ENCODE assay signal across 19 cellular contexts in the genomic region with DNA sequence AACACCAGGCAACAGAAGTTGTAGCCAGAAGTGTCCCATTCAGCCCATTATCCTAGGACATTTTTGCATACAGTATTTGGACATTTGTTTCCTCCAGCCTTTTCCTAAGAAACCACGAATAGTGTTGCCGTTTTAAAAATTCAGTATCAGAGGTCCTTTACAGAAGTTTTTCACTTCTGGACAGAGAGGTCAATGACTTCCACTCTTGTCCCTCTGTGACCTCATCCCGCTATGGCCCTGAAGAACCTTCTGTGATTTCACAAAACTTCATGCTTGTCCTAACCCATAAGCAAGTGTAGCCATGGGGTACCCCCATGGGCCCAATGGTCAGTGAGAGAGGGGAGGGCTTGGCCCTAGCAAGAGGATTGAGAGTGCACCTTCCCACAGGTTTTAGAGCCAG.
DNase-seq lines count a peak whose midpoint lies in the region; ATAC-seq and TF ChIP-seq lines count a peak whose summit lies in the region.
"Had no signal": no experiment of that assay in that cellular context is flagged by ENCODE, and none has a peak within 500 bp of the region (broad histone marks: within the 10 kb centered on the region; RNA-seq: fewer than 3 reads in every experiment).

No MANE protein-coding gene starts in this region.

- intact Hi-C loops in dendritic cell treated with granulocyte-macrophage colony-stimulating factor and Interleukin-4, amounts not matched to agents 40 ng/mL and 50 ng/mL, for 4 days (cut with micrococcal nuclease): no loop called here

- H3K4me3 Mint-ChIP-seq in dendritic cell treated with granulocyte-macrophage colony-stimulating factor and Interleukin-4, amounts not matched to agents 40 ng/mL and 50 ng/mL, for 4 days: no peak overlapping the region
- H3K4me3 Mint-ChIP-seq: CD14-positive monocyte; CD4-positive, alpha-beta T cell; CD8-positive, alpha-beta memory T cell; HFFc6 had no signal

- H2AFZ ChIP-seq in mesenchymal stem cell (ENCODE audit: low read depth, low read length): no peak overlapping the region

- no peak overlapping the region for H2BK12ac ChIP-seq in mesenchymal stem cell (ENCODE audit: low read length in 2 of 2)

- H3K18ac ChIP-seq in mesenchymal stem cell (ENCODE audit: low read depth in 1 of 2, low read length in 2 of 2): no peak overlapping the region

- no peak for ATAC-seq in HG03354 (IDR thresholded peaks at IDR 0.05; ENCODE audit: poor library complexity, severe bottlenecking, unreplicated experiment)
- ATAC-seq: GM12878 had no signal

- H3K4ac ChIP-seq in mesenchymal stem cell (ENCODE audit: low read depth in 1 of 2, low read length in 2 of 2): no peak overlapping the region

- no peak overlapping the region for H4K8ac ChIP-seq in mesenchymal stem cell (ENCODE audit: low read length)

- no peaks in the 10 kb centered on the region for H4K20me1 ChIP-seq in BLaER1
- H4K20me1 ChIP-seq in BLaER1 treated with 17β-estradiol and CSF1 and Interleukin-3, amounts not matched to agents 10 nM and 100 nM: no peaks in the 10 kb centered on the region

- H3K4me1 ChIP-seq in BLaER1: peaks cover 33% of the 10 kb centered on the region
- H3K4me1 ChIP-seq in BLaER1 treated with 17β-estradiol and CSF1 and Interleukin-3, amounts not matched to agents 10 nM and 100 nM: peaks cover 13 to 35% (median 23%) of the 10 kb centered on the region in 10 experiments; a peak in 19 of 20 replicates
- peaks cover 1% of the 10 kb centered on the region for H3K4me1 ChIP-seq in mesenchymal stem cell (ENCODE audit: control insufficient read depth, insufficient read depth, low read depth, low read length)
- H3K4me1 ChIP-seq: HAP-1 had no signal

- DNase-seq in mesenchymal stem cell (no peak), inferior parietal cortex (ENCODE audit: extremely low spot score) (no peak), brain microvascular endothelial cell (no peak), NCI-H2029 (lab: John Stamatoyannopoulos, UW) (no peak)
- DNase-seq: CD4-positive, alpha-beta T cell; CD8-positive, alpha-beta memory T cell; DMS 273 treated with DMSO at 0.1 percent for 48 hours; DMS79; EL; GDM1; GOT3; HFFc6 had no signal

- 97% methylated on average over 3 of the region's 3 CpGs for WGBS in mesenchymal stem cell

- no peak overlapping the region for H3K27ac ChIP-seq in BLaER1
- no peak overlapping the region for H3K27ac ChIP-seq in BLaER1 treated with 17β-estradiol and CSF1 and Interleukin-3, amounts not matched to agents 10 nM and 100 nM
- H3K27ac ChIP-seq in mesenchymal stem cell (ENCODE audit: low read length, poor library complexity, severe bottlenecking): no peak overlapping the region
- H3K27ac ChIP-seq in brain microvascular endothelial cell: no peak overlapping the region

- peaks cover 8% of the 10 kb centered on the region for H3K27me3 Mint-ChIP-seq in dendritic cell treated with granulocyte-macrophage colony-stimulating factor and Interleukin-4, amounts not matched to agents 40 ng/mL and 50 ng/mL, for 4 days

- H3K27ac Mint-ChIP-seq in dendritic cell treated with granulocyte-macrophage colony-stimulating factor and Interleukin-4, amounts not matched to agents 40 ng/mL and 50 ng/mL, for 4 days: peak overlapping the region; percentile 24
- H3K27ac Mint-ChIP-seq: CD4-positive, alpha-beta T cell; CD8-positive, alpha-beta memory T cell; HFFc6 had no signal

- no peak overlapping the region for H2BK5ac ChIP-seq in mesenchymal stem cell (ENCODE audit: low read depth, low read length, poor library complexity, severe bottlenecking)

- H3K27me3 ChIP-seq in BLaER1 (no peaks in the 10 kb centered on the region), mesenchymal stem cell (ENCODE audit: control insufficient read depth in 1 of 2, insufficient read depth in 1 of 2, low read length in 2 of 2) (peaks cover 0 to 17% of the 10 kb centered on the region in 2 experiments), brain microvascular endothelial cell (replicated peaks) (no peaks in the 10 kb centered on the region)
- no peaks in the 10 kb centered on the region for H3K27me3 ChIP-seq in BLaER1 treated with 17β-estradiol and CSF1 and Interleukin-3, amounts not matched to agents 10 nM and 100 nM

- no peak overlapping the region for H3K23ac ChIP-seq in mesenchymal stem cell (ENCODE audit: low read length in 2 of 2)

- H3K36me3 ChIP-seq in BLaER1 (no peaks in the 10 kb centered on the region), mesenchymal stem cell (ENCODE audit: control insufficient read depth in 1 of 2, insufficient read depth in 2 of 2, low read depth in 1 of 2, low read length in 2 of 2) (no peaks in the 10 kb centered on the region), brain microvascular endothelial cell (replicated peaks) (no peaks in the 10 kb centered on the region)
- H3K36me3 ChIP-seq in BLaER1 treated with 17β-estradiol and CSF1 and Interleukin-3, amounts not matched to agents 10 nM and 100 nM: no peaks in the 10 kb centered on the region
- H3K36me3 ChIP-seq: HAP-1 had no signal

- H3K4me2 ChIP-seq in BLaER1 (peak overlapping the region; percentile 48), mesenchymal stem cell (ENCODE audit: low read length, poor library complexity, severe bottlenecking) (no peak overlapping the region)
- peak overlapping the region in 10 of 11 experiments; percentile 11 to 64 (median 52); a peak in 20 of 22 replicates for H3K4me2 ChIP-seq in BLaER1 treated with 17β-estradiol and CSF1 and Interleukin-3, amounts not matched to agents 10 nM and 100 nM

- TF ChIP-seq CTCF in brain microvascular endothelial cell (IDR thresholded peaks at IDR 0.05; ENCODE audit: low read depth, low read length, missing control alignments): no peak

- H3K9me3 Mint-ChIP-seq in dendritic cell treated with granulocyte-macrophage colony-stimulating factor and Interleukin-4, amounts not matched to agents 40 ng/mL and 50 ng/mL, for 4 days: no peaks in the 10 kb centered on the region
- H3K9me3 Mint-ChIP-seq: CD4-positive, alpha-beta T cell; HFFc6 had no signal

- peak overlapping the region; percentile 33 for H2BK15ac ChIP-seq in mesenchymal stem cell (ENCODE audit: low read depth, poor library complexity, severe bottlenecking)

- H3K9ac ChIP-seq in BLaER1 (no peak overlapping the region), mesenchymal stem cell (ENCODE audit: low read length) (no peak overlapping the region)
- H3K9ac ChIP-seq in BLaER1 treated with 17β-estradiol and CSF1 and Interleukin-3, amounts not matched to agents 10 nM and 100 nM: no peak overlapping the region

- in situ Hi-C loops in brain microvascular endothelial cell (cut with HindIII; ENCODE audit: low pct_ligation_motif_present, low sequenced_read_pairs): no loop called here

- no peaks in the 10 kb centered on the region for H3K79me1 ChIP-seq in mesenchymal stem cell (replicated peaks; ENCODE audit: low read length, poor library complexity, severe bottlenecking)

- H3K4me3 ChIP-seq in BLaER1: no peak overlapping the region
- no peak overlapping the region for H3K4me3 ChIP-seq in BLaER1 treated with 17β-estradiol and CSF1 and Interleukin-3, amounts not matched to agents 10 nM and 100 nM
- H3K4me3 ChIP-seq in mesenchymal stem cell (ENCODE audit: insufficient read depth in 1 of 2, low read depth in 1 of 2, low read length in 2 of 2): no peak overlapping the region
- H3K4me3 ChIP-seq in brain microvascular endothelial cell (ENCODE audit: low read depth, low read length): no peak overlapping the region
- H3K4me3 ChIP-seq: GM12878, HAP-1 had no signal

- H3K4me1 Mint-ChIP-seq in dendritic cell treated with granulocyte-macrophage colony-stimulating factor and Interleukin-4, amounts not matched to agents 40 ng/mL and 50 ng/mL, for 4 days (ENCODE audit: low read depth): peaks cover 26% of the 10 kb centered on the region
- H3K4me1 Mint-ChIP-seq: CD14-positive monocyte; CD8-positive, alpha-beta memory T cell had no signal

- no peak overlapping the region for H4K91ac ChIP-seq in mesenchymal stem cell (ENCODE audit: low read length)

- H2AK5ac ChIP-seq in mesenchymal stem cell (ENCODE audit: low read length, severe bottlenecking): no peak overlapping the region

- no peak overlapping the region for H3K14ac ChIP-seq in mesenchymal stem cell (ENCODE audit: low read length in 2 of 2)

- H3K9me3 ChIP-seq in BLaER1 (no peaks in the 10 kb centered on the region), mesenchymal stem cell (ENCODE audit: control insufficient read depth, low read length) (no peaks in the 10 kb centered on the region)
- H3K9me3 ChIP-seq in BLaER1 treated with 17β-estradiol and CSF1 and Interleukin-3, amounts not matched to agents 10 nM and 100 nM (replicated peaks in 1 of 11): no peaks in the 10 kb centered on the region
- H3K9me3 ChIP-seq: HAP-1 had no signal

- H2BK120ac ChIP-seq in mesenchymal stem cell (ENCODE audit: low read depth, low read length): no peak overlapping the region

- no peaks in the 10 kb centered on the region for H3K36me3 Mint-ChIP-seq in dendritic cell treated with granulocyte-macrophage colony-stimulating factor and Interleukin-4, amounts not matched to agents 40 ng/mL and 50 ng/mL, for 4 days (ENCODE audit: low read depth)
- H3K36me3 Mint-ChIP-seq: CD14-positive monocyte; CD8-positive, alpha-beta memory T cell had no signal
